Comparison of ENCODE assay signal across 8 cellular contexts in genomic region chr19:5884065-5884811, GRCh38. TPM values are rescaled to one million over a fixed set of nuclear protein-coding genes. Genes with fewer than 3 reads are reported as not detected.
"Had no signal": no experiment of that assay in that cellular context is flagged by ENCODE, and none has a peak within 500 bp of the region (broad histone marks: within the 10 kb centered on the region; RNA-seq: fewer than 3 reads in every experiment).

No MANE protein-coding gene starts in this region.

RNA-seq across cellular contexts. Expression of gene FUT5, which starts 13.9 kb away (rescaled TPM):
- total RNA-seq: activated CD4-positive, alpha-beta T cell treated with anti-CD3 and anti-CD28 coated beads, Interleukin-2, amount 10 ng/mL, durations not matched to agents 7 days and 5 days; activated T-cell treated with anti-CD3 and anti-CD28 coated beads, Interleukin-2, amount 50 U/mL, for 4 hours; ascending aorta; body of pancreas; LHCN-M2; M059J; PC-9 had no signal

RNA-seq across cellular contexts. Expression of gene FUT3, which starts 33.0 kb away (rescaled TPM):
- total RNA-seq: activated CD4-positive, alpha-beta memory T cell treated with anti-CD3 and anti-CD28 coated beads for 36 hours; activated CD4-positive, alpha-beta T cell treated with anti-CD3 and anti-CD28 coated beads, Interleukin-2, amount 10 ng/mL, durations not matched to agents 7 days and 5 days; ascending aorta; LHCN-M2; M059J had no signal
